In genomic region chr2:54665436-54665856, GRCh38 we compare ENCODE assay signal across 2 cellular contexts.
TF ChIP-seq lines count a peak whose summit lies in the region.

No MANE protein-coding gene starts in this region.

TF ChIP-seq in HEK293, 187 proteins besides CTCF, POLR2A, EP300 and RAD21 (continued from another document):
- TF ChIP-seq ZBTB48 (tag by site-specific recombination; IDR thresholded peaks at IDR 0.05) (no peak), ZNF24 (tag by site-specific recombination; IDR thresholded peaks at IDR 0.05) (no peak)

TF ChIP-seq in GM12878, 131 proteins besides CTCF, POLR2A, EP300 and RAD21 (continued from another document):
- TF ChIP-seq, protein P1, sequence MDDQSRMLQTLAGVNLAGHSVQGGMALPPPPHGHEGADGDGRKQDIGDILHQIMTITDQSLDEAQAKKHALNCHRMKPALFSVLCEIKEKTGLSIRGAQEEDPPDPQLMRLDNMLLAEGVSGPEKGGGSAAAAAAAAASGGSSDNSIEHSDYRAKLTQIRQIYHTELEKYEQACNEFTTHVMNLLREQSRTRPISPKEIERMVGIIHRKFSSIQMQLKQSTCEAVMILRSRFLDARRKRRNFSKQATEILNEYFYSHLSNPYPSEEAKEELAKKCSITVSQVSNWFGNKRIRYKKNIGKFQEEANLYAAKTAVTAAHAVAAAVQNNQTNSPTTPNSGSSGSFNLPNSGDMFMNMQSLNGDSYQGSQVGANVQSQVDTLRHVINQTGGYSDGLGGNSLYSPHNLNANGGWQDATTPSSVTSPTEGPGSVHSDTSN (IDR thresholded peaks at IDR 0.05; ENCODE audit: insufficient replicate concordance, low read depth, low read length) = no peak
- TF ChIP-seq CEBPB (IDR thresholded peaks at IDR 0.05; ENCODE audit: borderline replicate concordance in 1 of 2, low read depth in 2 of 2, low read length in 2 of 2) = no peak
- peak; percentile 67 for TF ChIP-seq POLR2AphosphoS5 (IDR thresholded peaks at IDR 0.05; ENCODE audit: low read length)
- peak; percentile 58; the same call in 1 of the 2 replicates for TF ChIP-seq SMC3 (IDR thresholded peaks at IDR 0.05; ENCODE audit: borderline replicate concordance, low read length)
- no peak for TF ChIP-seq CHD4 (IDR thresholded peaks at IDR 0.05)
- TF ChIP-seq DPF2 (IDR thresholded peaks at IDR 0.05) = no peak
- no peak for TF ChIP-seq IKZF1 (conservative IDR thresholded peaks at IDR 0.05)
- no peak for TF ChIP-seq CHD1 (IDR thresholded peaks at IDR 0.05; ENCODE audit: low read depth, low read length)
- TF ChIP-seq EGR1 (IDR thresholded peaks at IDR 0.05; ENCODE audit: borderline replicate concordance in 1 of 2, low read depth in 2 of 2, low read length in 2 of 2) = no peak
- no peak for TF ChIP-seq ZNF24 (IDR thresholded peaks at IDR 0.05)
- TF ChIP-seq, protein P2, sequence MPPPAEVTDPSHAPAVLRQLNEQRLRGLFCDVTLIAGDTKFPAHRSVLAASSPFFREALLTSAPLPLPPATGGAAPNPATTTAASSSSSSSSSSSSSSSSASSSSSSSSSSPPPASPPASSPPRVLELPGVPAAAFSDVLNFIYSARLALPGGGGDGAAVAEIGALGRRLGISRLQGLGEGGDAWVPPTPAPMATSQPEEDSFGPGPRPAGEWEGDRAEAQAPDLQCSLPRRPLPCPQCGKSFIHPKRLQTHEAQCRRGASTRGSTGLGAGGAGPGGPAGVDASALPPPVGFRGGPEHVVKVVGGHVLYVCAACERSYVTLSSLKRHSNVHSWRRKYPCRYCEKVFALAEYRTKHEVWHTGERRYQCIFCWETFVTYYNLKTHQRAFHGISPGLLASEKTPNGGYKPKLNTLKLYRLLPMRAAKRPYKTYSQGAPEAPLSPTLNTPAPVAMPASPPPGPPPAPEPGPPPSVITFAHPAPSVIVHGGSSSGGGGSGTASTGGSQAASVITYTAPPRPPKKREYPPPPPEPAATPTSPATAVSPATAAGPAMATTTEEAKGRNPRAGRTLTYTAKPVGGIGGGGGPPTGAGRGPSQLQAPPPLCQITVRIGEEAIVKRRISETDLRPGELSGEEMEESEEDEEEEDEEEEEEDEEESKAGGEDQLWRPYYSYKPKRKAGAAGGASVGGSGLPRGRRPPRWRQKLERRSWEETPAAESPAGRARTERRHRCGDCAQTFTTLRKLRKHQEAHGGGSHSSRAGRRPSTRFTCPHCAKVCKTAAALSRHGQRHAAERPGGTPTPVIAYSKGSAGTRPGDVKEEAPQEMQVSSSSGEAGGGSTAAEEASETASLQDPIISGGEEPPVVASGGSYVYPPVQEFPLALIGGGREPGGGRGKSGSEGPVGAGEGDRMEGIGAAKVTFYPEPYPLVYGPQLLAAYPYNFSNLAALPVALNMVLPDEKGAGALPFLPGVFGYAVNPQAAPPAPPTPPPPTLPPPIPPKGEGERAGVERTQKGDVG (CRISPR knock-in tag; IDR thresholded peaks at IDR 0.05) = no peak
- no peak for TF ChIP-seq HCFC1 (IDR thresholded peaks at IDR 0.05; ENCODE audit: low read length)
- TF ChIP-seq ZBTB40 (IDR thresholded peaks at IDR 0.05; ENCODE audit: borderline replicate concordance) = no peak
- no peak for TF ChIP-seq STAT1 (conservative IDR thresholded peaks at IDR 0.05)
